In genomic region chr7:140533394-140533872, GRCh38 we compare ENCODE assay signal across 1 cellular context.
A peak's percentile ranks its signal among the peaks of the same experiment; 100 is the strongest.
TF ChIP-seq lines count a peak whose summit lies in the region.

No MANE protein-coding gene starts in this region.

TF ChIP-seq in K562, 482 proteins besides CTCF, POLR2A, EP300 and RAD21 (continued from another document and continues in another):
- TF ChIP-seq PML (IDR thresholded peaks at IDR 0.05; ENCODE audit: low read length) (no peak), YY1 (IDR thresholded peaks at IDR 0.05; ENCODE audit: borderline replicate concordance in 1 of 3, control insufficient read depth in 1 of 3, extremely low read depth in 1 of 3, insufficient read depth in 3 of 3, insufficient read length in 1 of 3, insufficient replicate concordance in 2 of 3, low read depth in 1 of 3, low read length in 2 of 3) (no peak), KDM5B (IDR thresholded peaks at IDR 0.05; ENCODE audit: insufficient replicate concordance, low read depth, low read length) (no peak), SMARCE1 (IDR thresholded peaks at IDR 0.05) (0 out of 2 replicates have a peak, but pooled peaks have one; percentile 17), ZNF23 (CRISPR knock-in tag; IDR thresholded peaks at IDR 0.05) (no peak), ZSCAN32 (CRISPR knock-in tag; IDR thresholded peaks at IDR 0.05) (no peak), WHSC1 (IDR thresholded peaks at IDR 0.05; ENCODE audit: low read length) (no peak), CREB1 (IDR thresholded peaks at IDR 0.05) (no peak), CREB1 (CRISPR knock-in tag; IDR thresholded peaks at IDR 0.05) (0 out of 2 replicates have a peak, but pooled peaks have one; percentile 35), ZNF184 (CRISPR knock-in tag; IDR thresholded peaks at IDR 0.05) (no peak), MYC (IDR thresholded peaks at IDR 0.05; ENCODE audit: low read depth, low read length) (no peak), MYC (CRISPR knock-in tag; IDR thresholded peaks at IDR 0.05; ENCODE audit: borderline replicate concordance, low read depth) (no peak), SREBF1 (IDR thresholded peaks at IDR 0.05; ENCODE audit: borderline replicate concordance, low read depth, low read length) (no peak), FOXP1 (CRISPR knock-in tag; IDR thresholded peaks at IDR 0.05) (no peak), ZNF224 (CRISPR knock-in tag; IDR thresholded peaks at IDR 0.05) (no peak), MIER1 (IDR thresholded peaks at IDR 0.05; ENCODE audit: low read depth) (no peak), NRF1 (conservative IDR thresholded peaks at IDR 0.05 in 1 of 2, IDR thresholded peaks at IDR 0.05 in 1 of 2) (no peak), KLF1 (tag; IDR thresholded peaks at IDR 0.05) (no peak), ZNF507 (tag; conservative IDR thresholded peaks at IDR 0.05) (no peak), ARID3A (IDR thresholded peaks at IDR 0.05; ENCODE audit: borderline replicate concordance, low read depth, low read length) (no peak), BRF1 (IDR thresholded peaks at IDR 0.05; ENCODE audit: borderline replicate concordance, extremely low read depth, insufficient read length) (no peak), FUS (optimal IDR thresholded peaks at IDR 0.05; ENCODE audit: low read depth, low read length) (no peak), ZSCAN29 (IDR thresholded peaks at IDR 0.05) (no peak), ASH1L (IDR thresholded peaks at IDR 0.05; ENCODE audit: borderline replicate concordance, low read depth, partially characterized antibody) (no peak), ZNF41 (CRISPR knock-in tag; conservative IDR thresholded peaks at IDR 0.05) (no peak), ATF1 (CRISPR knock-in tag; IDR thresholded peaks at IDR 0.05) (no peak), ATF1 (tag; IDR thresholded peaks at IDR 0.05) (peak; percentile 61), FIP1L1 (IDR thresholded peaks at IDR 0.05; ENCODE audit: low read depth, low read length, poor library complexity, severe bottlenecking) (no peak), ZNF232 (CRISPR knock-in tag; IDR thresholded peaks at IDR 0.05) (no peak), ZNF143 (CRISPR knock-in tag; IDR thresholded peaks at IDR 0.05) (no peak), SMAD4 (CRISPR knock-in tag; conservative IDR thresholded peaks at IDR 0.05) (peak; percentile 80), ZKSCAN3 (CRISPR knock-in tag; IDR thresholded peaks at IDR 0.05) (no peak), RBBP5 (IDR thresholded peaks at IDR 0.05; ENCODE audit: borderline replicate concordance, insufficient read depth, low read length, poor library complexity, severe bottlenecking) (no peak), PHF20 (IDR thresholded peaks at IDR 0.05; ENCODE audit: partially characterized antibody) (no peak), TFAP4 (CRISPR knock-in tag; IDR thresholded peaks at IDR 0.05; ENCODE audit: borderline replicate concordance) (peak; percentile 99), HDAC6 (IDR thresholded peaks at IDR 0.05; ENCODE audit: low read depth, low read length) (no peak), NCOA2 (IDR thresholded peaks at IDR 0.05; ENCODE audit: partially characterized antibody in 2 of 2) (no peak), ZNF140 (CRISPR knock-in tag; IDR thresholded peaks at IDR 0.05) (no peak), POLR2H (tag; IDR thresholded peaks at IDR 0.05; ENCODE audit: low read depth) (no peak), SMARCA5 (IDR thresholded peaks at IDR 0.05) (no peak)
- TF ChIP-seq, protein P1, sequence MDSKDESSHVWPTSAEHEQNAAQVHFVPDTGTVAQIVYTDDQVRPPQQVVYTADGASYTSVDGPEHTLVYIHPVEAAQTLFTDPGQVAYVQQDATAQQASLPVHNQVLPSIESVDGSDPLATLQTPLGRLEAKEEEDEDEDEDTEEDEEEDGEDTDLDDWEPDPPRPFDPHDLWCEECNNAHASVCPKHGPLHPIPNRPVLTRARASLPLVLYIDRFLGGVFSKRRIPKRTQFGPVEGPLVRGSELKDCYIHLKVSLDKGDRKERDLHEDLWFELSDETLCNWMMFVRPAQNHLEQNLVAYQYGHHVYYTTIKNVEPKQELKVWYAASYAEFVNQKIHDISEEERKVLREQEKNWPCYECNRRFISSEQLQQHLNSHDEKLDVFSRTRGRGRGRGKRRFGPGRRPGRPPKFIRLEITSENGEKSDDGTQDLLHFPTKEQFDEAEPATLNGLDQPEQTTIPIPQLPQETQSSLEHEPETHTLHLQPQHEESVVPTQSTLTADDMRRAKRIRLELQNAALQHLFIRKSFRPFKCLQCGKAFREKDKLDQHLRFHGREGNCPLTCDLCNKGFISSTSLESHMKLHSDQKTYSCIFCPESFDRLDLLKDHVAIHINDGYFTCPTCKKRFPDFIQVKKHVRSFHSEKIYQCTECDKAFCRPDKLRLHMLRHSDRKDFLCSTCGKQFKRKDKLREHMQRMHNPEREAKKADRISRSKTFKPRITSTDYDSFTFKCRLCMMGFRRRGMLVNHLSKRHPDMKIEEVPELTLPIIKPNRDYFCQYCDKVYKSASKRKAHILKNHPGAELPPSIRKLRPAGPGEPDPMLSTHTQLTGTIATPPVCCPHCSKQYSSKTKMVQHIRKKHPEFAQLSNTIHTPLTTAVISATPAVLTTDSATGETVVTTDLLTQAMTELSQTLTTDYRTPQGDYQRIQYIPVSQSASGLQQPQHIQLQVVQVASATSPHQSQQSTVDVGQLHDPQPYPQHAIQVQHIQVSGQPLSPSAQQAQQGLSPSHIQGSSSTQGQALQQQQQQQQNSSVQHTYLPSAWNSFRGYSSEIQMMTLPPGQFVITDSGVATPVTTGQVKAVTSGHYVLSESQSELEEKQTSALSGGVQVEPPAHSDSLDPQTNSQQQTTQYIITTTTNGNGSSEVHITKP (IDR thresholded peaks at IDR 0.05; ENCODE audit: partially characterized antibody) = no peak
- TF ChIP-seq, protein P2, sequence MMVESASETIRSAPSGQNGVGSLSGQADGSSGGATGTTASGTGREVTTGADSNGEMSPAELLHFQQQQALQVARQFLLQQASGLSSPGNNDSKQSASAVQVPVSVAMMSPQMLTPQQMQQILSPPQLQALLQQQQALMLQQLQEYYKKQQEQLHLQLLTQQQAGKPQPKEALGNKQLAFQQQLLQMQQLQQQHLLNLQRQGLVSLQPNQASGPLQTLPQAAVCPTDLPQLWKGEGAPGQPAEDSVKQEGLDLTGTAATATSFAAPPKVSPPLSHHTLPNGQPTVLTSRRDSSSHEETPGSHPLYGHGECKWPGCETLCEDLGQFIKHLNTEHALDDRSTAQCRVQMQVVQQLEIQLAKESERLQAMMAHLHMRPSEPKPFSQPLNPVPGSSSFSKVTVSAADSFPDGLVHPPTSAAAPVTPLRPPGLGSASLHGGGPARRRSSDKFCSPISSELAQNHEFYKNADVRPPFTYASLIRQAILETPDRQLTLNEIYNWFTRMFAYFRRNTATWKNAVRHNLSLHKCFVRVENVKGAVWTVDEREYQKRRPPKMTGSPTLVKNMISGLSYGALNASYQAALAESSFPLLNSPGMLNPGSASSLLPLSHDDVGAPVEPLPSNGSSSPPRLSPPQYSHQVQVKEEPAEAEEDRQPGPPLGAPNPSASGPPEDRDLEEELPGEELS (CRISPR knock-in tag; IDR thresholded peaks at IDR 0.05; ENCODE audit: borderline replicate concordance) = 0 out of 2 replicates have a peak, but pooled peaks have one; percentile 81
- TF ChIP-seq, protein P3, sequence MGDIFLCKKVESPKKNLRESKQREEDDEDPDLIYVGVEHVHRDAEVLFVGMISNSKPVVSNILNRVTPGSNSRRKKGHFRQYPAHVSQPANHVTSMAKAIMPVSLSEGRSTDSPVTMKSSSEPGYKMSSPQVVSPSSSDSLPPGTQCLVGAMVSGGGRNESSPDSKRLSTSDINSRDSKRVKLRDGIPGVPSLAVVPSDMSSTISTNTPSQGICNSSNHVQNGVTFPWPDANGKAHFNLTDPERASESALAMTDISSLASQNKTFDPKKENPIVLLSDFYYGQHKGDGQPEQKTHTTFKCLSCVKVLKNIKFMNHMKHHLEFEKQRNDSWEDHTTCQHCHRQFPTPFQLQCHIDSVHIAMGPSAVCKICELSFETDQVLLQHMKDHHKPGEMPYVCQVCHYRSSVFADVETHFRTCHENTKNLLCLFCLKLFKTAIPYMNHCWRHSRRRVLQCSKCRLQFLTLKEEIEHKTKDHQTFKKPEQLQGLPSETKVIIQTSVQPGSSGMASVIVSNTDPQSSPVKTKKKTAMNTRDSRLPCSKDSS (IDR thresholded peaks at IDR 0.05; ENCODE audit: low read depth, partially characterized antibody) = no peak
- TF ChIP-seq, protein P4, sequence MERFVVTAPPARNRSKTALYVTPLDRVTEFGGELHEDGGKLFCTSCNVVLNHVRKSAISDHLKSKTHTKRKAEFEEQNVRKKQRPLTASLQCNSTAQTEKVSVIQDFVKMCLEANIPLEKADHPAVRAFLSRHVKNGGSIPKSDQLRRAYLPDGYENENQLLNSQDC (CRISPR knock-in tag; IDR thresholded peaks at IDR 0.05) = no peak
- TF ChIP-seq, protein P5, sequence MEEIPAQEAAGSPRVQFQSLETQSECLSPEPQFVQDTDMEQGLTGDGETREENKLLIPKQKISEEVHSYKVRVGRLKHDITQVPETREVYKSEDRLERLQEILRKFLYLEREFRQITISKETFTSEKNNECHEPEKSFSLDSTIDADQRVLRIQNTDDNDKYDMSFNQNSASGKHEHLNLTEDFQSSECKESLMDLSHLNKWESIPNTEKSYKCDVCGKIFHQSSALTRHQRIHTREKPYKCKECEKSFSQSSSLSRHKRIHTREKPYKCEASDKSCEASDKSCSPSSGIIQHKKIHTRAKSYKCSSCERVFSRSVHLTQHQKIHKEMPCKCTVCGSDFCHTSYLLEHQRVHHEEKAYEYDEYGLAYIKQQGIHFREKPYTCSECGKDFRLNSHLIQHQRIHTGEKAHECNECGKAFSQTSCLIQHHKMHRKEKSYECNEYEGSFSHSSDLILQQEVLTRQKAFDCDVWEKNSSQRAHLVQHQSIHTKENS (CRISPR knock-in tag; IDR thresholded peaks at IDR 0.05) = no peak
- TF ChIP-seq, protein P6, sequence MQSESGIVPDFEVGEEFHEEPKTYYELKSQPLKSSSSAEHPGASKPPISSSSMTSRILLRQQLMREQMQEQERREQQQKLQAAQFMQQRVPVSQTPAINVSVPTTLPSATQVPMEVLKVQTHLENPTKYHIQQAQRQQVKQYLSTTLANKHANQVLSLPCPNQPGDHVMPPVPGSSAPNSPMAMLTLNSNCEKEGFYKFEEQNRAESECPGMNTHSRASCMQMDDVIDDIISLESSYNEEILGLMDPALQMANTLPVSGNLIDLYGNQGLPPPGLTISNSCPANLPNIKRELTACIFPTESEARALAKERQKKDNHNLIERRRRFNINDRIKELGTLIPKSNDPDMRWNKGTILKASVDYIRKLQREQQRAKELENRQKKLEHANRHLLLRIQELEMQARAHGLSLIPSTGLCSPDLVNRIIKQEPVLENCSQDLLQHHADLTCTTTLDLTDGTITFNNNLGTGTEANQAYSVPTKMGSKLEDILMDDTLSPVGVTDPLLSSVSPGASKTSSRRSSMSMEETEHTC (IDR thresholded peaks at IDR 0.05) = no peak
- TF ChIP-seq, protein P7, sequence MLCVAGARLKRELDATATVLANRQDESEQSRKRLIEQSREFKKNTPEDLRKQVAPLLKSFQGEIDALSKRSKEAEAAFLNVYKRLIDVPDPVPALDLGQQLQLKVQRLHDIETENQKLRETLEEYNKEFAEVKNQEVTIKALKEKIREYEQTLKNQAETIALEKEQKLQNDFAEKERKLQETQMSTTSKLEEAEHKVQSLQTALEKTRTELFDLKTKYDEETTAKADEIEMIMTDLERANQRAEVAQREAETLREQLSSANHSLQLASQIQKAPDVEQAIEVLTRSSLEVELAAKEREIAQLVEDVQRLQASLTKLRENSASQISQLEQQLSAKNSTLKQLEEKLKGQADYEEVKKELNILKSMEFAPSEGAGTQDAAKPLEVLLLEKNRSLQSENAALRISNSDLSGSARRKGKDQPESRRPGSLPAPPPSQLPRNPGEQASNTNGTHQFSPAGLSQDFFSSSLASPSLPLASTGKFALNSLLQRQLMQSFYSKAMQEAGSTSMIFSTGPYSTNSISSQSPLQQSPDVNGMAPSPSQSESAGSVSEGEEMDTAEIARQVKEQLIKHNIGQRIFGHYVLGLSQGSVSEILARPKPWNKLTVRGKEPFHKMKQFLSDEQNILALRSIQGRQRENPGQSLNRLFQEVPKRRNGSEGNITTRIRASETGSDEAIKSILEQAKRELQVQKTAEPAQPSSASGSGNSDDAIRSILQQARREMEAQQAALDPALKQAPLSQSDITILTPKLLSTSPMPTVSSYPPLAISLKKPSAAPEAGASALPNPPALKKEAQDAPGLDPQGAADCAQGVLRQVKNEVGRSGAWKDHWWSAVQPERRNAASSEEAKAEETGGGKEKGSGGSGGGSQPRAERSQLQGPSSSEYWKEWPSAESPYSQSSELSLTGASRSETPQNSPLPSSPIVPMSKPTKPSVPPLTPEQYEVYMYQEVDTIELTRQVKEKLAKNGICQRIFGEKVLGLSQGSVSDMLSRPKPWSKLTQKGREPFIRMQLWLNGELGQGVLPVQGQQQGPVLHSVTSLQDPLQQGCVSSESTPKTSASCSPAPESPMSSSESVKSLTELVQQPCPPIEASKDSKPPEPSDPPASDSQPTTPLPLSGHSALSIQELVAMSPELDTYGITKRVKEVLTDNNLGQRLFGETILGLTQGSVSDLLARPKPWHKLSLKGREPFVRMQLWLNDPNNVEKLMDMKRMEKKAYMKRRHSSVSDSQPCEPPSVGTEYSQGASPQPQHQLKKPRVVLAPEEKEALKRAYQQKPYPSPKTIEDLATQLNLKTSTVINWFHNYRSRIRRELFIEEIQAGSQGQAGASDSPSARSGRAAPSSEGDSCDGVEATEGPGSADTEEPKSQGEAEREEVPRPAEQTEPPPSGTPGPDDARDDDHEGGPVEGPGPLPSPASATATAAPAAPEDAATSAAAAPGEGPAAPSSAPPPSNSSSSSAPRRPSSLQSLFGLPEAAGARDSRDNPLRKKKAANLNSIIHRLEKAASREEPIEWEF (CRISPR knock-in tag; IDR thresholded peaks at IDR 0.05) = no peak
- TF ChIP-seq, protein P8, sequence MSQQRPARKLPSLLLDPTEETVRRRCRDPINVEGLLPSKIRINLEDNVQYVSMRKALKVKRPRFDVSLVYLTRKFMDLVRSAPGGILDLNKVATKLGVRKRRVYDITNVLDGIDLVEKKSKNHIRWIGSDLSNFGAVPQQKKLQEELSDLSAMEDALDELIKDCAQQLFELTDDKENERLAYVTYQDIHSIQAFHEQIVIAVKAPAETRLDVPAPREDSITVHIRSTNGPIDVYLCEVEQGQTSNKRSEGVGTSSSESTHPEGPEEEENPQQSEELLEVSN (IDR thresholded peaks at IDR 0.05; ENCODE audit: borderline replicate concordance in 1 of 2, extremely low read depth in 1 of 2, insufficient read depth in 1 of 2, insufficient read length in 1 of 2, low read depth in 1 of 2, low read length in 1 of 2, poor library complexity in 1 of 2, severe bottlenecking in 1 of 2) = no peak
